8 cellular contexts compared by ENCODE assay signal in the genomic region with DNA sequence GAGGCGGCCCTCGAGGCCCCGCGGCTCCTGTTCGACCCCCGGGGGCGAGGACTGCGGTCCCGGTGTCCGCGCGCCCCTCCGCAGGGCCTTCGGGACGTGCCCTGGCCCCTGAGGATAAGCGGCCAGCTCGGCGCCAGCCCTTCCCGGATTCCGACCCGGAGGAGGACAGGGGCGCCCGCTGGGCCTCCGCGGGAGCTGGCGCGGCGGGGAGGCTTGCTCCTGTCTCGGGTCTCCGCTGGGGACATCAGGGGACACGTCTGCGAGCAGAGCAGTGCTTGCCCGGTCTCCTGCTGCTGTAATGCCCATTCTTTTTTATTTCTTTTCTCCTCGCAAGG. TPM values are rescaled to one million over a fixed set of nuclear protein-coding genes. Genes with fewer than 3 reads are reported as not detected.
A peak's percentile ranks its signal among the peaks of the same experiment; 100 is the strongest.
DNase-seq lines count a peak whose midpoint lies in the region; ATAC-seq and TF ChIP-seq lines count a peak whose summit lies in the region.

No MANE protein-coding gene starts in this region.

- peak; percentile 16 for ATAC-seq in HG02970 (IDR thresholded peaks at IDR 0.05; ENCODE audit: low FRiP score, unreplicated experiment)
- peak; percentile 60 for ATAC-seq in left ventricle myocardium superior

- H3K27ac ChIP-seq in OCI-LY1 (ENCODE audit: low read depth, low read length, poor library complexity, severe bottlenecking) (no peak overlapping the region), sigmoid colon (peak overlapping the region; percentile 91 to 99 (median 96))

- H3K4me2 ChIP-seq in OCI-LY1 (ENCODE audit: low read length), result peak overlapping the region; percentile 91

- no peaks in the 10 kb centered on the region for H3F3A ChIP-seq in OCI-LY1 (ENCODE audit: insufficient read depth, low read length)

- no peaks in the 10 kb centered on the region for H3K9me3 Mint-ChIP-seq in activated naive CD4-positive, alpha-beta T cell treated with anti-CD3 and anti-CD28 coated beads, Interleukin-2, amount 50 U/mL, for 24 hours

- peak; percentile 24 for DNase-seq in SIG-M5 treated with dmso at 0.1 percent for 504 hours (lab: John Stamatoyannopoulos, UW; ENCODE audit: unreplicated experiment)
- no peak for DNase-seq in SIG-M5 (lab: John Stamatoyannopoulos, UW)
- peak; percentile 76 for DNase-seq in left ventricle myocardium superior
- DNase-seq in sigmoid colon, result peak; percentile 72
- no peak for DNase-seq in amniotic stem cell (lab: John Stamatoyannopoulos, UW)

- peak overlapping the region; percentile 78 for H3K9ac ChIP-seq in OCI-LY1 (ENCODE audit: low read length)

- peak overlapping the region; percentile 76 for H3K4me3 ChIP-seq in OCI-LY1 (ENCODE audit: low read depth, low read length, poor library complexity, severe bottlenecking)
- H3K4me3 ChIP-seq in sigmoid colon, result peak overlapping the region; percentile 57 to 88 (median 80)

- H3K27me3 ChIP-seq in OCI-LY1 (ENCODE audit: insufficient read depth, low read length), result no peaks in the 10 kb centered on the region
- no peaks in the 10 kb centered on the region for H3K27me3 ChIP-seq in sigmoid colon

- no peaks in the 10 kb centered on the region for H3K79me2 ChIP-seq in OCI-LY1 (ENCODE audit: insufficient read depth, low read length)

- TF ChIP-seq POLR2A in sigmoid colon (IDR thresholded peaks at IDR 0.05), result no peak

- peak overlapping the region; percentile 85 for H3K4me3 Mint-ChIP-seq in activated naive CD4-positive, alpha-beta T cell treated with anti-CD3 and anti-CD28 coated beads, Interleukin-2, amount 50 U/mL, for 24 hours

- 1% methylated on average over 34 of the region's 34 CpGs for WGBS in sigmoid colon, 2 donors

- TF ChIP-seq EP300 in sigmoid colon (IDR thresholded peaks at IDR 0.05), result no peak

- no peaks in the 10 kb centered on the region for H3K36me3 ChIP-seq in OCI-LY1 (ENCODE audit: insufficient read depth, low read length)
- no peaks in the 10 kb centered on the region for H3K36me3 ChIP-seq in sigmoid colon

- H3K36me3 Mint-ChIP-seq in activated naive CD4-positive, alpha-beta T cell treated with anti-CD3 and anti-CD28 coated beads, Interleukin-2, amount 50 U/mL, for 24 hours, result no peaks in the 10 kb centered on the region

- peak overlapping the region; percentile 91 for H3K27ac Mint-ChIP-seq in activated naive CD4-positive, alpha-beta T cell treated with anti-CD3 and anti-CD28 coated beads, Interleukin-2, amount 50 U/mL, for 24 hours

- intact Hi-C loops in left ventricle myocardium superior (cut with micrococcal nuclease), result no loop called here
- intact Hi-C loops in sigmoid colon (cut with DNase I), result loop anchor here (1.0 to 10.0 kb wide), 2 partner anchors 38 to 224 kb away; no protein-coding TSS in a partner anchor

- no peaks in the 10 kb centered on the region for H3K9me2 ChIP-seq in OCI-LY1 (ENCODE audit: low read depth, low read length)

- H3K9me3 ChIP-seq in OCI-LY1 (ENCODE audit: low read length) (no peaks in the 10 kb centered on the region), sigmoid colon (no peaks in the 10 kb centered on the region)

- peak overlapping the region; percentile 89; the same call in 1 of the 2 replicates for H2AFZ ChIP-seq in OCI-LY1 (ENCODE audit: low read length)

- H3K27me3 Mint-ChIP-seq in activated naive CD4-positive, alpha-beta T cell treated with anti-CD3 and anti-CD28 coated beads, Interleukin-2, amount 50 U/mL, for 24 hours, result no peaks in the 10 kb centered on the region

- no peaks in the 10 kb centered on the region for H4K20me1 ChIP-seq in OCI-LY1 (ENCODE audit: insufficient read depth, low read length)

- TF ChIP-seq CTCF in OCI-LY1 (IDR thresholded peaks at IDR 0.05; ENCODE audit: low read length) (no peak), sigmoid colon (IDR thresholded peaks at IDR 0.05) (no peak)

- H3K4me1 ChIP-seq in OCI-LY1 (ENCODE audit: insufficient read depth, low read length, severe bottlenecking) (peaks cover 11% of the 10 kb centered on the region), sigmoid colon (peaks cover 0 to 16% (median 10%) of the 10 kb centered on the region in 4 donors)

- H3K4me1 Mint-ChIP-seq in activated naive CD4-positive, alpha-beta T cell treated with anti-CD3 and anti-CD28 coated beads, Interleukin-2, amount 50 U/mL, for 24 hours, result peaks cover 26% of the 10 kb centered on the region

RNA-seq across cellular contexts. Expression of a gene that starts 0.8 kb away (rescaled TPM):
- total RNA-seq in left ventricle myocardium superior (20.3 TPM), sigmoid colon (1 to 10 TPM; 5.8 to 7.5 (median 6.8) TPM)
- polyA plus RNA-seq in sigmoid colon, result 1 to 10 TPM in 2 of 3 donors, under 1 TPM in 1; 0.60 to 1.9 (median 1.2) TPM

RNA-seq across cellular contexts. Expression of a gene that starts 38.9 kb away (rescaled TPM):
- 82.4 TPM for total RNA-seq in left ventricle myocardium superior
- total RNA-seq in sigmoid colon, result 10 to 100 TPM; 30.7 to 41.5 (median 33.7) TPM
- polyA plus RNA-seq in sigmoid colon, result 10 to 100 TPM; 12.0 to 26.1 (median 15.5) TPM

Comparison
In these comparisons a context has a peak if more than half of its experiments do, and no peak if none do; other contexts are left out.
1. DNase-seq: peak in SIG-M5 treated with dmso at 0.1 percent for 504 hours (single experiment), left ventricle myocardium superior (single experiment) and sigmoid colon (single experiment); none in SIG-M5 (single experiment) and amniotic stem cell (single experiment).